In the genomic region with DNA sequence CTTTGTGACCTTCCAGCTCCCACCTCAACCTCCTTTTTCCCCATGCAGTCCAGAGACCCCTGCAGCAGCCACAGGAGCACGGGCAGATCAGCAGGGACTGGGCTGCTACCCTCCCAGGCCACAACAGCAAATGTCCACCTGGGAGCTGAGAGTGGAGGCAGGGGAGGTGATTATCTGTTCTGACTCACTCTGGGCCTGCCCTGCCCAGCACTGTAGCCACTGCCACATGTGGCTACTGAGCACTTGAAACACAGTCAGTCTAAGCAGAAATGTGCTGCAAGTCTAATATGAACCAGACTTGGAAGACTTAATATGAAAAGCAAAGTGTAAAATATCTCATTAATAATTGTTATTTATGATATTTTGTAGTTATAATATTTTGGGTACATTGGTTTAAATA, we compare ENCODE assay signal across 17 cellular contexts.
DNase-seq lines count a peak whose midpoint lies in the region; ATAC-seq, FAIRE-seq and TF ChIP-seq lines count a peak whose summit lies in the region.
"Had no signal": no experiment of that assay in that cellular context is flagged by ENCODE, and none has a peak within 500 bp of the region (broad histone marks: within the 10 kb centered on the region; RNA-seq: fewer than 3 reads in every experiment).

No MANE protein-coding gene starts in this region.

- peak; percentile 42 for DNase-seq in AG08396 (ENCODE audit: low spot score)
- peak; percentile 58 for DNase-seq in IMR-90
- peak; percentile 52 for DNase-seq in bronchial epithelial cell (ENCODE audit: low read depth)
- DNase-seq in mesenchymal stem cell: peak; percentile 15
- no peak for DNase-seq in NCI-H128 (lab: John Stamatoyannopoulos, UW; ENCODE audit: unreplicated experiment)
- no peak for DNase-seq in colonic mucosa
- DNase-seq in germinal center (ENCODE audit: low spot score): no peak
- DNase-seq: activated CD4-positive, alpha-beta T cell treated with anti-CD3 and anti-CD28 coated beads, Interleukin-2, amount 10 ng/mL, durations not matched to agents 7 days and 5 days; activated T-cell treated with anti-CD3 and anti-CD28 coated beads, Interleukin-2, amount 50 U/mL, for 24 hours; Kasumi-1; midbrain; NCI-H2081; NCI-H748 treated with DMSO at 0.1 percent for 48 hours; SHP77; T-helper 9 cell had no signal

- peak overlapping the region; percentile 58 for H2AFZ ChIP-seq in IMR-90 (replicated peaks; ENCODE audit: low read length, poor library complexity)
- H2AFZ ChIP-seq in mesenchymal stem cell (ENCODE audit: low read depth, low read length): no peak overlapping the region

- H4K8ac ChIP-seq in IMR-90 (ENCODE audit: low read depth in 2 of 2, low read length in 2 of 2): 0 out of 4 replicates have a peak overlapping the region, but pooled peaks of 1 of the 2 experiments have one; percentile 38
- H4K8ac ChIP-seq in mesenchymal stem cell (ENCODE audit: low read length): no peak overlapping the region

- H3K23ac ChIP-seq in IMR-90 (ENCODE audit: low read depth, low read length): no peak overlapping the region
- H3K23ac ChIP-seq in mesenchymal stem cell (ENCODE audit: low read length in 2 of 2): no peak overlapping the region

- no peaks in the 10 kb centered on the region for H4K20me1 ChIP-seq in IMR-90 (ENCODE audit: insufficient read depth, low read length)

- no CpG with 5 or more reads among the region's 1 CpG for WGBS in IMR-90 (ENCODE audit: extremely low coverage in 2 of 2, insufficient read length in 1 of 2), 2 experiments
- WGBS in mesenchymal stem cell: 67% methylated on average over 1 of the region's 1 CpG

- BruUV-seq in IMR-90 (replicated peaks; lab: Mats Ljungman, UMichigan): no TSS peak

- no peak for FAIRE-seq in bronchial epithelial cell (lab: Jason Lieb, UNC)
- FAIRE-seq: colon had no signal

- no peak overlapping the region for H2AK9ac ChIP-seq in IMR-90 (replicated peaks; ENCODE audit: low read depth, low read length, poor library complexity)

- in situ Hi-C loops in IMR-90 (cut with MboI; ENCODE audit: low sequenced_read_pairs): no loop called here

- H3K4me1 ChIP-seq in IMR-90 (ENCODE audit: control insufficient read depth, insufficient read depth, low read length) (peaks cover 6% of the 10 kb centered on the region), mesenchymal stem cell (ENCODE audit: control insufficient read depth, insufficient read depth, low read depth, low read length) (peaks cover 28% of the 10 kb centered on the region), colonic mucosa (no peaks in the 10 kb centered on the region)

- CTCF ChIA-PET in IMR-90 (lab: Yijun Ruan, JAX): no interaction called here

- H4K91ac ChIP-seq in IMR-90 (ENCODE audit: insufficient read depth, low read depth, low read length) (no peak overlapping the region), mesenchymal stem cell (ENCODE audit: low read length) (no peak overlapping the region)

- H3K18ac ChIP-seq in IMR-90 (ENCODE audit: low read depth, low read length) (no peak overlapping the region), mesenchymal stem cell (ENCODE audit: low read depth in 1 of 2, low read length in 2 of 2) (peak overlapping the region in 1 of 2 experiments; percentile 34)

- no peak overlapping the region for H2BK5ac ChIP-seq in IMR-90 (ENCODE audit: low read depth, low read length, poor library complexity, severe bottlenecking)
- no peak overlapping the region for H2BK5ac ChIP-seq in mesenchymal stem cell (ENCODE audit: low read depth, low read length, poor library complexity, severe bottlenecking)

- intact Hi-C loops in IMR-90 (cut with micrococcal nuclease) (no loop called here), colonic mucosa (cut with DNase I) (no loop called here)

- H3K56ac ChIP-seq in IMR-90 (ENCODE audit: extremely low read depth, insufficient read depth, low read length): no peak overlapping the region

- H3K79me1 ChIP-seq in IMR-90 (ENCODE audit: low read depth in 1 of 2, low read length in 2 of 2): no peaks in the 10 kb centered on the region
- H3K79me1 ChIP-seq in mesenchymal stem cell (replicated peaks; ENCODE audit: low read length, poor library complexity, severe bottlenecking): no peaks in the 10 kb centered on the region

- H3K4me3 ChIP-seq in IMR-90 (ENCODE audit: insufficient read depth, low read depth, low read length) (no peak overlapping the region), bronchial epithelial cell (ENCODE audit: low read depth, low read length) (no peak overlapping the region), mesenchymal stem cell (ENCODE audit: insufficient read depth in 1 of 2, low read depth in 1 of 2, low read length in 2 of 2) (no peak overlapping the region), colonic mucosa (no peak overlapping the region)

- H4K5ac ChIP-seq in IMR-90 (ENCODE audit: low read depth, low read length): no peak overlapping the region

- H2BK20ac ChIP-seq in IMR-90 (ENCODE audit: low read depth, low read length): no peak overlapping the region

- 0 out of 2 replicates have a peak overlapping the region, but pooled peaks have one; percentile 2 for H3K4ac ChIP-seq in IMR-90 (ENCODE audit: low read depth, low read length)
- H3K4ac ChIP-seq in mesenchymal stem cell (ENCODE audit: low read depth in 1 of 2, low read length in 2 of 2): peak overlapping the region in 1 of 2 experiments; percentile 31

- H3K27me3 ChIP-seq in IMR-90 (ENCODE audit: control insufficient read depth, insufficient read depth, low read length): no peaks in the 10 kb centered on the region
- no peaks in the 10 kb centered on the region for H3K27me3 ChIP-seq in bronchial epithelial cell (ENCODE audit: control insufficient read depth, insufficient read depth, low read length)
- no peaks in the 10 kb centered on the region for H3K27me3 ChIP-seq in mesenchymal stem cell (ENCODE audit: control insufficient read depth in 1 of 2, insufficient read depth in 1 of 2, low read length in 2 of 2)
- no peaks in the 10 kb centered on the region for H3K27me3 ChIP-seq in colonic mucosa

- no peak overlapping the region for H3K4me2 ChIP-seq in IMR-90 (ENCODE audit: low read depth, low read length)
- H3K4me2 ChIP-seq in mesenchymal stem cell (ENCODE audit: low read length, poor library complexity, severe bottlenecking): no peak overlapping the region

- no peak overlapping the region for H2BK120ac ChIP-seq in IMR-90 (ENCODE audit: low read depth, low read length)
- H2BK120ac ChIP-seq in mesenchymal stem cell (ENCODE audit: low read depth, low read length): no peak overlapping the region

- no peak overlapping the region for H3K27ac ChIP-seq in IMR-90 (ENCODE audit: insufficient read depth, low read length)
- H3K27ac ChIP-seq in mesenchymal stem cell (ENCODE audit: low read length, poor library complexity, severe bottlenecking): peak overlapping the region; percentile 50
- H3K27ac ChIP-seq in colonic mucosa: no peak overlapping the region

- TF ChIP-seq POLR2A in IMR-90 (IDR thresholded peaks at IDR 0.05; ENCODE audit: low read depth, low read length): no peak

- ATAC-seq in IMR-90 (ENCODE audit: low read depth) (peak; percentile 44; the same call in 1 of the 2 replicates), GM18858 (IDR thresholded peaks at IDR 0.05; ENCODE audit: unreplicated experiment) (no peak)

- H2BK12ac ChIP-seq in mesenchymal stem cell (ENCODE audit: low read length in 2 of 2): no peak overlapping the region

- dilution Hi-C loops in IMR-90 (cut with HindIII; ENCODE audit: low sequenced_read_pairs, unreplicated experiment): no loop called here

- POLR2A ChIA-PET in IMR-90 (lab: Charles Lee; ENCODE audit: unreplicated experiment): no interaction called here

- TF ChIP-seq CTCF in IMR-90 (conservative IDR thresholded peaks at IDR 0.05; ENCODE audit: low read depth, low read length) (no peak), bronchial epithelial cell (IDR thresholded peaks at IDR 0.05; ENCODE audit: insufficient read depth, low read length, severe bottlenecking) (no peak), colonic mucosa (IDR thresholded peaks at IDR 0.05) (no peak)

- H3K9me3 ChIP-seq in IMR-90 (ENCODE audit: control insufficient read depth, insufficient read depth, low read length) (no peaks in the 10 kb centered on the region), mesenchymal stem cell (ENCODE audit: control insufficient read depth, low read length) (peaks cover 4% of the 10 kb centered on the region), colonic mucosa (no peaks in the 10 kb centered on the region)

- no peak overlapping the region for H2BK15ac ChIP-seq in IMR-90 (ENCODE audit: low read depth, low read length)
- H2BK15ac ChIP-seq in mesenchymal stem cell (ENCODE audit: low read depth, poor library complexity, severe bottlenecking): no peak overlapping the region

- no peak overlapping the region for H2AK5ac ChIP-seq in IMR-90 (ENCODE audit: low read depth, low read length)
- peak overlapping the region; percentile 4 for H2AK5ac ChIP-seq in mesenchymal stem cell (ENCODE audit: low read length, severe bottlenecking)

- no peak overlapping the region for H3K14ac ChIP-seq in IMR-90 (replicated peaks; ENCODE audit: low read depth, low read length)
- peak overlapping the region in 1 of 2 experiments; percentile 63 for H3K14ac ChIP-seq in mesenchymal stem cell (ENCODE audit: low read length in 2 of 2)

- TF ChIP-seq RAD21 in IMR-90 (IDR thresholded peaks at IDR 0.05; ENCODE audit: low read length): no peak

- peaks cover 15% of the 10 kb centered on the region for H3K9me1 ChIP-seq in IMR-90 (ENCODE audit: insufficient read depth, low read length)

- H3K9ac ChIP-seq in IMR-90 (ENCODE audit: low read depth, low read length) (no peak overlapping the region), mesenchymal stem cell (ENCODE audit: low read length) (no peak overlapping the region), colonic mucosa (ENCODE audit: low read depth in 2 of 2, low read length in 2 of 2) (no peak overlapping the region)

- no peaks in the 10 kb centered on the region for H3K36me3 ChIP-seq in IMR-90 (ENCODE audit: control insufficient read depth, insufficient read depth, low read length)
- no peaks in the 10 kb centered on the region for H3K36me3 ChIP-seq in bronchial epithelial cell (ENCODE audit: control insufficient read depth, insufficient read depth, low read length)
- H3K36me3 ChIP-seq in mesenchymal stem cell (ENCODE audit: control insufficient read depth in 1 of 2, insufficient read depth in 2 of 2, low read depth in 1 of 2, low read length in 2 of 2): no peaks in the 10 kb centered on the region
- H3K36me3 ChIP-seq in colonic mucosa: no peaks in the 10 kb centered on the region

TF ChIP-seq in IMR-90, 13 proteins besides CTCF, POLR2A, EP300 and RAD21 (continues in another document):
- TF ChIP-seq USF2 (IDR thresholded peaks at IDR 0.05; ENCODE audit: low read depth, low read length) (no peak), MAFK (IDR thresholded peaks at IDR 0.05; ENCODE audit: low read depth, low read length) (no peak)

Comparison
In these comparisons a context has a peak if more than half of its experiments do, and no peak if none do; other contexts are left out.
1. DNase-seq: peak in AG08396 (single experiment), IMR-90 (single experiment), bronchial epithelial cell (single experiment) and mesenchymal stem cell (single experiment); none in NCI-H128 (single experiment), colonic mucosa (single experiment) and germinal center (single experiment).